In genomic region chr16:48611329-48612137, GRCh38 we compare ENCODE assay signal across 1 cellular context.
TF ChIP-seq lines count a peak whose summit lies in the region.

No MANE protein-coding gene starts in this region.

TF ChIP-seq in H1, 55 proteins besides CTCF, POLR2A, EP300 and RAD21:
- no peak for TF ChIP-seq NANOG (IDR thresholded peaks at IDR 0.05; ENCODE audit: insufficient read depth, low read depth, low read length, poor library complexity, severe bottlenecking)
- peak; percentile 83 for TF ChIP-seq USF2 (IDR thresholded peaks at IDR 0.05; ENCODE audit: low read length)
- TF ChIP-seq JUN (IDR thresholded peaks at IDR 0.05; ENCODE audit: low read depth, low read length), result no peak
